ENCODE assay signal across 8 cellular contexts in the genomic region with DNA sequence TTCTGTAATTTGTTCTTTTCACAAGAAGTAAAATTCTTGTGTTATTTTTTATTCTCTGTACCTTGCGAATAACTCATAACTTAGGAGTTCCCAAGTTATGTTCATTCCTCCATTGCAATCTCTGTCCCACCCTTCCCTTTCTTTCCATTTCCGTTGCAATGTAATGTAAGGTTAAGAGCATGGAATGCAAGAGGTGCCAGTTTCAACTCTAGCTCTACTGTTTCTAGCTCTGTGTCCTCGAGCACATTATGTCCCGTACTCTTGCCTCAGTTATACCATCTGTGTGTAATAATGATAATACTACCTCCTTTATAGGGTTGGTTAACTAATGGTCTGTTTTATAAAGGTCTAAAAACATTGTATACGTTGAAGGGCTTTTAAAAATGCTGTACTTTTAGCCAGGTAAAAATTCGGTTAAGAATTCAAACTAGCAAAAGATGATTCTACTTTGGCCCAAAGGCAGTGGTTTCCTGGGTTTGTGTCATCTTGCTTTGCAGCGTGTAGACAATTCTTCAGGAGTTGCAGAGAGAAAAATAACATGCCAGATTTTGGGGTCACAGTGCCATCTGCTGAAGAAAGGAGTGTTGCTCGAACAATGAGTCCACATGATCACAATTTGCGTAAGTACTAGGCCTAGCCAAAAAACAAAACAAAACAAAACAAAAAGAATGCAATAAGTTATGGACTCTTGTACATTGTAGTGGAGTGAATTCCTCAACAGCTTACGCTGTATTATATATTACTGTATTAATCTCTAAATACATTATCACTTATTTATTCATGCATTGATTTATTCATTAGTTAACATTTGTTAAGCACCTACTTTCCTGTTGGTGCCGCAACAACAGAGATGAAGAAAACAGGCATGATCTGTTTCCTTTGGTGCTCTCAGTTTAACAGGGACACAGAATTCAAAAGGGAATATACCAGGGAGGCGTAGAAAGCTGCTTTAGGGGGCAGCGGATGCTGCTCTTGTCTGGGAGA. TPM values are rescaled to one million over a fixed set of nuclear protein-coding genes. Genes with fewer than 3 reads are reported as not detected.
DNase-seq lines count a peak whose midpoint lies in the region; ATAC-seq and TF ChIP-seq lines count a peak whose summit lies in the region.

No MANE protein-coding gene starts in this region.

- DNase-seq in AG20443 (ENCODE audit: low spot score) (peak; percentile 75), HS-5 (ENCODE audit: low read depth) (peak; percentile 99), RWPE2 (ENCODE audit: low spot score) (no peak), glomerular visceral epithelial cell (ENCODE audit: extremely low spot score) (peak; percentile 77), psoas muscle (no peak)
- no peak for DNase-seq in NK-92 treated with Interleukin-12 subunit alpha and Interleukin-12 subunit beta, amount 100 ng/mL, for 24 hours (lab: John Stamatoyannopoulos, UW)
- no peak for DNase-seq in stimulated activated naive CD8-positive, alpha-beta T cell treated with anti-CD3 and anti-CD28 coated beads, Interleukin-15, Interleukin-2, amounts not matched to agents 100 U/mL and 50 U/mL, for 24 hours

- 77 to 84% (median 79%) methylated on average over 13 of the region's 13 CpGs for WGBS in psoas muscle, 3 donors

- H3K27me3 ChIP-seq in RWPE2 (ENCODE audit: insufficient read depth, poor library complexity, severe bottlenecking) (no peaks in the 10 kb centered on the region), psoas muscle (ENCODE audit: insufficient read depth in 3 of 3, low read length in 2 of 3) (no peaks in the 10 kb centered on the region)

- peak; percentile 69 for ATAC-seq in RWPE2 (ENCODE audit: low read depth)
- ATAC-seq in psoas muscle: no peak
- ATAC-seq in stimulated activated naive CD8-positive, alpha-beta T cell treated with anti-CD3 and anti-CD28 coated beads, Interleukin-15, Interleukin-2, amounts not matched to agents 100 U/mL and 50 U/mL, for 24 hours: no peak
- no peak for ATAC-seq in GM21528 (IDR thresholded peaks at IDR 0.05; ENCODE audit: low FRiP score, unreplicated experiment)

- H3K27ac ChIP-seq in RWPE2 (ENCODE audit: poor library complexity, severe bottlenecking) (peak overlapping the region; percentile 9), psoas muscle (no peak overlapping the region)

- H3K9me3 ChIP-seq in RWPE2 (ENCODE audit: severe bottlenecking) (no peaks in the 10 kb centered on the region), psoas muscle (no peaks in the 10 kb centered on the region)

- H3K36me3 ChIP-seq in RWPE2 (ENCODE audit: low read depth) (no peaks in the 10 kb centered on the region), psoas muscle (ENCODE audit: insufficient read depth in 1 of 2, low read depth in 1 of 2) (no peaks in the 10 kb centered on the region)

- peak; percentile 100 for TF ChIP-seq CTCF in RWPE2 (IDR thresholded peaks at IDR 0.05; ENCODE audit: poor library complexity, severe bottlenecking)
- TF ChIP-seq CTCF in psoas muscle (IDR thresholded peaks at IDR 0.05): no peak

- peaks cover 25% of the 10 kb centered on the region for H3K4me1 ChIP-seq in RWPE2 (ENCODE audit: insufficient read depth, poor library complexity, severe bottlenecking)
- H3K4me1 ChIP-seq in psoas muscle: no peaks in the 10 kb centered on the region

- H3K4me3 ChIP-seq in RWPE2 (ENCODE audit: severe bottlenecking) (no peak overlapping the region), psoas muscle (no peak overlapping the region)

- intact Hi-C loops in psoas muscle (cut with DNase I): loop anchor here in 1 of 2 donors (2.0 kb wide), 1 partner anchor 97 kb away; no protein-coding TSS in a partner anchor

RNA-seq across cellular contexts. Expression of gene PFDN4, which starts 10.0 kb away (rescaled TPM):
- total RNA-seq in psoas muscle: 10 to 100 TPM; 15.8 to 26.3 (median 18.9) TPM
- polyA plus RNA-seq in psoas muscle: 10 to 100 TPM; 45.8 to 77.5 (median 72.9) TPM

RNA-seq across cellular contexts. Expression of gene CYP24A1, which starts 24.1 kb away (rescaled TPM):
- not detected for total RNA-seq in psoas muscle
- polyA plus RNA-seq in psoas muscle: under 1 TPM in 1 of 3 donors, not detected in 2; 0.03 TPM

Comparison
In these comparisons a context has a peak if more than half of its experiments do, and no peak if none do; other contexts are left out.
1. DNase-seq: peak in AG20443 (single experiment), HS-5 (single experiment) and glomerular visceral epithelial cell (single experiment); none in RWPE2 (single experiment), psoas muscle (0 of 2), NK-92 treated with Interleukin-12 subunit alpha and Interleukin-12 subunit beta, amount 100 ng/mL, for 24 hours (single experiment) and stimulated activated naive CD8-positive, alpha-beta T cell treated with anti-CD3 and anti-CD28 coated beads, Interleukin-15, Interleukin-2, amounts not matched to agents 100 U/mL and 50 U/mL, for 24 hours (single experiment).